In genomic region chr6:16450285-16450684, GRCh38 we compare ENCODE assay signal across 22 cellular contexts.
DNase-seq lines count a peak whose midpoint lies in the region; ATAC-seq and TF ChIP-seq lines count a peak whose summit lies in the region.
"Had no signal": no experiment of that assay in that cellular context is flagged by ENCODE, and none has a peak within 500 bp of the region (broad histone marks: within the 10 kb centered on the region; RNA-seq: fewer than 3 reads in every experiment).

No MANE protein-coding gene starts in this region.

- no peak for ATAC-seq in GM18867 (IDR thresholded peaks at IDR 0.05; ENCODE audit: unreplicated experiment)
- ATAC-seq: stimulated activated naive CD8-positive, alpha-beta T cell treated with anti-CD3 and anti-CD28 coated beads, Interleukin-15, Interleukin-2, amounts not matched to agents 100 U/mL and 50 U/mL, for 24 hours; T-cell had no signal

- WGBS in esophagus squamous epithelium, 2 donors: 65 to 84% methylated on average over 3 of the region's 3 CpGs

- TF ChIP-seq POLR2A in esophagus squamous epithelium (IDR thresholded peaks at IDR 0.05): no peak

- TF ChIP-seq CTCF in esophagus squamous epithelium (IDR thresholded peaks at IDR 0.05): no peak

- in situ Hi-C loops in HAP-1 (cut with MboI; ENCODE audit: low sequenced_read_pairs): no loop called here

- no peaks in the 10 kb centered on the region for H3K27me3 Mint-ChIP-seq in activated naive CD8-positive, alpha-beta T cell
- H3K27me3 Mint-ChIP-seq in activated naive CD8-positive, alpha-beta T cell treated with anti-CD3 and anti-CD28 coated beads for 36 hours: no peaks in the 10 kb centered on the region
- H3K27me3 Mint-ChIP-seq: T-cell had no signal

- peaks cover 7% of the 10 kb centered on the region for H3K36me3 Mint-ChIP-seq in activated naive CD8-positive, alpha-beta T cell
- no peaks in the 10 kb centered on the region for H3K36me3 Mint-ChIP-seq in activated naive CD8-positive, alpha-beta T cell treated with anti-CD3 and anti-CD28 coated beads for 36 hours
- H3K36me3 Mint-ChIP-seq: neural progenitor cell had no signal

- no peak overlapping the region for H3K4me3 Mint-ChIP-seq in activated naive CD8-positive, alpha-beta T cell
- H3K4me3 Mint-ChIP-seq in activated naive CD8-positive, alpha-beta T cell treated with anti-CD3 and anti-CD28 coated beads for 36 hours: no peak overlapping the region
- H3K4me3 Mint-ChIP-seq: neural progenitor cell, T-cell had no signal

- H3K27ac Mint-ChIP-seq in activated naive CD8-positive, alpha-beta T cell: peak overlapping the region; percentile 17
- no peak overlapping the region for H3K27ac Mint-ChIP-seq in activated naive CD8-positive, alpha-beta T cell treated with anti-CD3 and anti-CD28 coated beads for 36 hours
- H3K27ac Mint-ChIP-seq: neural progenitor cell, T-cell had no signal

- H3K9me3 Mint-ChIP-seq in activated naive CD8-positive, alpha-beta T cell (ENCODE audit: low read depth): no peaks in the 10 kb centered on the region
- no peaks in the 10 kb centered on the region for H3K9me3 Mint-ChIP-seq in activated naive CD8-positive, alpha-beta T cell treated with anti-CD3 and anti-CD28 coated beads for 36 hours
- H3K9me3 Mint-ChIP-seq: neural progenitor cell, T-cell had no signal

- intact Hi-C loops in esophagus squamous epithelium (cut with DNase I): no loop called here

- no peak for DNase-seq in activated naive CD8-positive, alpha-beta T cell treated with anti-CD3 and anti-CD28 coated beads for 36 hours
- DNase-seq in adipocyte (ENCODE audit: low read depth) (peak; percentile 70), glomerular visceral epithelial cell (ENCODE audit: extremely low spot score) (peak; percentile 27), HAP-1 (ENCODE audit: low spot score in 2 of 2) (no peak), esophagus squamous epithelium (lab: John Stamatoyannopoulos, UW) (no peak), NCI-H128 (lab: John Stamatoyannopoulos, UW; ENCODE audit: unreplicated experiment) (no peak)
- DNase-seq: activated CD4-positive, alpha-beta T cell treated with anti-CD3 and anti-CD28 coated beads for 1 hour; activated CD8-positive, alpha-beta memory T cell treated with anti-CD3 and anti-CD28 coated beads, Interleukin-2, amount 50 U/mL, for 48 hours; activated naive CD4-positive, alpha-beta T cell treated with anti-CD3 and anti-CD28 coated beads, Interleukin-2, amount 50 U/mL, for 16 hours; colonic mucosa; DMS53; KBM-7; NCI-H146; NCI-H510A treated with DMSO at 0.1 percent for 48 hours; PC-9; stimulated activated naive CD8-positive, alpha-beta T cell treated with anti-CD3 and anti-CD28 coated beads, Interleukin-15, Interleukin-2, amounts not matched to agents 100 U/mL and 50 U/mL, for 24 hours; T-cell had no signal

- H3K9me3 ChIP-seq in adipocyte (ENCODE audit: control insufficient read depth, low read length): no peaks in the 10 kb centered on the region
- H3K9me3 ChIP-seq in HAP-1: no peaks in the 10 kb centered on the region
- H3K9me3 ChIP-seq in esophagus squamous epithelium: no peaks in the 10 kb centered on the region
- H3K9me3 ChIP-seq: colonic mucosa had no signal

- H3K4me1 Mint-ChIP-seq in activated naive CD8-positive, alpha-beta T cell (ENCODE audit: low read depth): peaks cover 16% of the 10 kb centered on the region
- peaks cover 7% of the 10 kb centered on the region for H3K4me1 Mint-ChIP-seq in activated naive CD8-positive, alpha-beta T cell treated with anti-CD3 and anti-CD28 coated beads for 36 hours
- H3K4me1 Mint-ChIP-seq: neural progenitor cell had no signal

- H3K9ac ChIP-seq in adipocyte (ENCODE audit: low read length): no peak overlapping the region
- H3K9ac ChIP-seq: neural progenitor cell had no signal

- H3K27me3 ChIP-seq in adipocyte (replicated peaks; ENCODE audit: control insufficient read depth, insufficient read depth, low read length) (no peaks in the 10 kb centered on the region), HAP-1 (ENCODE audit: low read depth) (peaks cover 8% of the 10 kb centered on the region), esophagus squamous epithelium (no peaks in the 10 kb centered on the region)
- H3K27me3 ChIP-seq: colonic mucosa, neural progenitor cell had no signal

- no peaks in the 10 kb centered on the region for H3K36me3 ChIP-seq in adipocyte (ENCODE audit: control insufficient read depth, insufficient read depth, low read length, severe bottlenecking)
- H3K36me3 ChIP-seq in HAP-1 (replicated peaks): no peaks in the 10 kb centered on the region
- H3K36me3 ChIP-seq in esophagus squamous epithelium: no peaks in the 10 kb centered on the region
- H3K36me3 ChIP-seq: colonic mucosa, neural progenitor cell had no signal

- H3K4me1 ChIP-seq in adipocyte (ENCODE audit: control insufficient read depth, insufficient read depth, low read length) (peaks cover 8% of the 10 kb centered on the region), HAP-1 (no peaks in the 10 kb centered on the region), esophagus squamous epithelium (peaks cover 0 to 21% (median 9%) of the 10 kb centered on the region in 3 donors)
- H3K4me1 ChIP-seq: colonic mucosa, neural progenitor cell had no signal

- no peak overlapping the region for H3K27ac ChIP-seq in esophagus squamous epithelium
- H3K27ac ChIP-seq: 22Rv1, colonic mucosa, neural progenitor cell, PC-9 had no signal

- no peak overlapping the region for H3K4me3 ChIP-seq in adipocyte (ENCODE audit: low read length)
- no peak overlapping the region for H3K4me3 ChIP-seq in HAP-1
- H3K4me3 ChIP-seq in esophagus squamous epithelium: no peak overlapping the region
- H3K4me3 ChIP-seq: colonic mucosa, neural progenitor cell, PC-9, skin epidermis had no signal

Comparison
In these comparisons a context has a peak if more than half of its experiments do, and no peak if none do; other contexts are left out.
1. DNase-seq: peak in adipocyte (single experiment) and glomerular visceral epithelial cell (single experiment); none in activated naive CD8-positive, alpha-beta T cell treated with anti-CD3 and anti-CD28 coated beads for 36 hours (single experiment), HAP-1 (0 of 2), esophagus squamous epithelium (single experiment) and NCI-H128 (single experiment).